ENCODE assay signal across 32 cellular contexts in genomic region chrX:44876767-44877166, GRCh38. TPM values are rescaled to one million over a fixed set of nuclear protein-coding genes. Genes with fewer than 3 reads are reported as not detected.
DNase-seq lines count a peak whose midpoint lies in the region; ATAC-seq, FAIRE-seq and TF ChIP-seq lines count a peak whose summit lies in the region.
"Had no signal": no experiment of that assay in that cellular context is flagged by ENCODE, and none has a peak within 500 bp of the region (broad histone marks: within the 10 kb centered on the region; RNA-seq: fewer than 3 reads in every experiment).

No MANE protein-coding gene starts in this region.

- no peak overlapping the region for H3K27ac ChIP-seq in pancreas
- H3K27ac ChIP-seq in esophagus muscularis mucosa (replicated peaks in 1 of 4) = no peak overlapping the region
- no peak overlapping the region for H3K27ac ChIP-seq in dorsolateral prefrontal cortex
- H3K27ac ChIP-seq: HL-60, parathyroid adenoma, right atrium auricular region had no signal

- FAIRE-seq in pancreas (lab: Jason Lieb, UNC) = peak; percentile 83

- H3K9me3 Mint-ChIP-seq in activated CD4-positive, alpha-beta T cell treated with anti-CD3 and anti-CD28 coated beads, Interleukin-2, amount 10 ng/mL, durations not matched to agents 7 days and 5 days = no peaks in the 10 kb centered on the region
- peaks cover 0 to 13% (median 7%) of the 10 kb centered on the region in 5 experiments for H3K9me3 Mint-ChIP-seq in brain
- H3K9me3 Mint-ChIP-seq: activated CD4-positive, alpha-beta memory T cell treated with anti-CD3 and anti-CD28 coated beads for 36 hours; activated T-helper 1 cell treated with anti-CD3 and anti-CD28 coated beads, Interleukin-12 subunit alpha, Interleukin-12 subunit beta, Interleukin-2, Interleukin-4 antibody, amounts not matched to agents 30 ng/mL and 10 ng/mL and 1 ng/mL, durations not matched to agents 14 hours and 24 hours and 36 hours had no signal

- H3K27me3 ChIP-seq in pancreas (no peaks in the 10 kb centered on the region), esophagus muscularis mucosa (no peaks in the 10 kb centered on the region), dorsolateral prefrontal cortex (no peaks in the 10 kb centered on the region)
- H3K27me3 ChIP-seq: right atrium auricular region, tibial nerve had no signal

- DNase-seq in activated CD4-positive, alpha-beta T cell treated with anti-CD3 and anti-CD28 coated beads, Interleukin-2, amount 10 ng/mL, durations not matched to agents 7 days and 5 days = no peak
- no peak for DNase-seq in activated CD4-positive, alpha-beta T cell treated with anti-CD3 and anti-CD28 coated beads for 4 hours
- DNase-seq in LNCaP clone FGC (ENCODE audit: low read depth) (no peak), pancreas (no peak), esophagus muscularis mucosa (ENCODE audit: extremely low spot score) (no peak), HuH-7.5 (ENCODE audit: low spot score) (no peak), dorsolateral prefrontal cortex (no peak)
- DNase-seq: 8988T; activated CD4-positive, alpha-beta memory T cell treated with anti-CD3 and anti-CD28 coated beads for 36 hours; activated CD4-positive, CD25-positive, alpha-beta regulatory T cell; activated CD8-positive, alpha-beta memory T cell treated with anti-CD3 and anti-CD28 coated beads, Interleukin-2, amount 50 U/mL, for 4 hours; AML-193; DMS53; GOT3; left ventricle myocardium superior; NCI-H1694 treated with DMSO at 0.1 percent for 48 hours; NCI-H2171; NCI-H510A treated with DMSO at 0.1 percent for 48 hours; SHP77; stimulated activated CD4-positive, alpha-beta T cell treated with anti-CD3 and anti-CD28 coated beads, Interleukin-1b, Interleukin-23, amount 100 ng/mL, for 48 hours had no signal

- H3K27ac Mint-ChIP-seq in activated CD4-positive, alpha-beta T cell treated with anti-CD3 and anti-CD28 coated beads, Interleukin-2, amount 10 ng/mL, durations not matched to agents 7 days and 5 days = no peak overlapping the region
- peak overlapping the region in 2 of 5 experiments; percentile 67 to 97 for H3K27ac Mint-ChIP-seq in brain
- H3K27ac Mint-ChIP-seq: activated T-helper 1 cell treated with anti-CD3 and anti-CD28 coated beads, Interleukin-12 subunit alpha, Interleukin-12 subunit beta, Interleukin-2, Interleukin-4 antibody, amounts not matched to agents 30 ng/mL and 10 ng/mL and 1 ng/mL, durations not matched to agents 14 hours and 24 hours and 36 hours; mesothelial cell of epicardium had no signal

- H3K9me3 ChIP-seq in pancreas = no peaks in the 10 kb centered on the region
- no peaks in the 10 kb centered on the region for H3K9me3 ChIP-seq in esophagus muscularis mucosa
- H3K9me3 ChIP-seq: right atrium auricular region, tibial nerve had no signal

- POLR2A ChIA-PET in activated CD4-positive, alpha-beta T cell treated with anti-CD3 and anti-CD28 coated beads, Interleukin-2, amount 10 ng/mL, durations not matched to agents 7 days and 5 days (lab: Charles Lee) = no interaction called here

- TF ChIP-seq CTCF in LNCaP clone FGC (IDR thresholded peaks at IDR 0.05; ENCODE audit: control insufficient read depth, extremely low read depth, insufficient read depth) (no peak), brain (conservative IDR thresholded peaks at IDR 0.05) (no peak), pancreas (IDR thresholded peaks at IDR 0.05) (no peak), esophagus muscularis mucosa (IDR thresholded peaks at IDR 0.05) (no peak), dorsolateral prefrontal cortex (IDR thresholded peaks at IDR 0.05 in 54 of 56, conservative IDR thresholded peaks at IDR 0.05 in 2 of 56; ENCODE audit: low read depth in 1 of 56, partially characterized antibody in 56 of 56) (no peak)

- ATAC-seq in pancreas = no peak
- ATAC-seq: left ventricle myocardium superior had no signal

- H3K36me3 Mint-ChIP-seq in activated CD4-positive, alpha-beta T cell treated with anti-CD3 and anti-CD28 coated beads, Interleukin-2, amount 10 ng/mL, durations not matched to agents 7 days and 5 days (ENCODE audit: low read depth) = peaks cover 9% of the 10 kb centered on the region
- H3K36me3 Mint-ChIP-seq in brain = peaks cover 29% of the 10 kb centered on the region

- H3K4me1 Mint-ChIP-seq in activated CD4-positive, alpha-beta T cell treated with anti-CD3 and anti-CD28 coated beads, Interleukin-2, amount 10 ng/mL, durations not matched to agents 7 days and 5 days = peaks cover 12% of the 10 kb centered on the region
- H3K4me1 Mint-ChIP-seq in brain = peaks cover 20% of the 10 kb centered on the region

- peak overlapping the region; percentile 25 for H3K4me3 Mint-ChIP-seq in activated CD4-positive, alpha-beta T cell treated with anti-CD3 and anti-CD28 coated beads, Interleukin-2, amount 10 ng/mL, durations not matched to agents 7 days and 5 days
- peak overlapping the region; percentile 33 to 99 (median 97) for H3K4me3 Mint-ChIP-seq in brain

- TF ChIP-seq EP300 in esophagus muscularis mucosa (IDR thresholded peaks at IDR 0.05) = no peak

- TF ChIP-seq POLR2A in esophagus muscularis mucosa (IDR thresholded peaks at IDR 0.05; ENCODE audit: low read depth) = no peak

- H3K4me3 ChIP-seq in LNCaP clone FGC (ENCODE audit: low read depth, low read length) (peak overlapping the region; percentile 83), pancreas (no peak overlapping the region), esophagus muscularis mucosa (no peak overlapping the region), dorsolateral prefrontal cortex (peak overlapping the region in 6 of 59 donors; percentile 2 to 98 (median 88))

- CTCF ChIA-PET in activated CD4-positive, alpha-beta T cell treated with anti-CD3 and anti-CD28 coated beads, Interleukin-2, amount 10 ng/mL, durations not matched to agents 7 days and 5 days (lab: Charles Lee) = interaction anchor here (0.9 kb wide), 1 partner anchor 8 kb away, joined by 3 read pairs; no protein-coding TSS in a partner anchor

- intact Hi-C loops in pancreas (cut with DNase I) (no loop called here), esophagus muscularis mucosa (cut with DNase I) (loop anchor here (10.0 kb wide), 2 partner anchors 332 to 628 kb away; partner anchors contain the start of gene FUNDC1), dorsolateral prefrontal cortex (cut with DNase I) (no loop called here)

- H3K27me3 Mint-ChIP-seq in activated CD4-positive, alpha-beta T cell treated with anti-CD3 and anti-CD28 coated beads, Interleukin-2, amount 10 ng/mL, durations not matched to agents 7 days and 5 days = no peaks in the 10 kb centered on the region
- peaks cover 8% of the 10 kb centered on the region for H3K27me3 Mint-ChIP-seq in brain
- H3K27me3 Mint-ChIP-seq: activated CD4-positive, alpha-beta memory T cell treated with anti-CD3 and anti-CD28 coated beads for 36 hours had no signal

- 85 to 92% methylated on average over 19 of the region's 19 CpGs for WGBS in pancreas, 2 donors
- WGBS in esophagus muscularis mucosa = 85% methylated on average over 19 of the region's 19 CpGs

- H3K4me1 ChIP-seq in pancreas (peaks cover 0 to 19% (median 14%) of the 10 kb centered on the region in 3 donors), esophagus muscularis mucosa (peaks cover 23 to 58% (median 32%) of the 10 kb centered on the region in 4 donors)
- H3K4me1 ChIP-seq: parathyroid adenoma had no signal

- H3K36me3 ChIP-seq in pancreas (no peaks in the 10 kb centered on the region), esophagus muscularis mucosa (no peaks in the 10 kb centered on the region)
- H3K36me3 ChIP-seq: right atrium auricular region, tibial nerve had no signal

RNA-seq across cellular contexts. Expression of gene KDM6A, which starts 3.8 kb away (rescaled TPM):
- total RNA-seq in activated CD4-positive, alpha-beta T cell treated with anti-CD3 and anti-CD28 coated beads, Interleukin-2, amount 10 ng/mL, durations not matched to agents 7 days and 5 days = 10 to 100 TPM; 26.6 to 27.6 TPM
- 9.1 TPM for polyA plus RNA-seq in brain (ENCODE audit: insufficient read depth, low read depth, low replicate concordance)
- total RNA-seq in pancreas = 10 to 100 TPM in 5 of 6 donors, 1 to 10 TPM in 1; 8.7 to 27.5 (median 16.3) TPM
- polyA plus RNA-seq in pancreas = 10 to 100 TPM in 1 of 2 donors, 1 to 10 TPM in 1; 5.5 to 16.9 TPM
- total RNA-seq in esophagus muscularis mucosa = 10 to 100 TPM; 14.4 to 24.1 (median 23.2) TPM
- 10 to 100 TPM; 18.4 to 72.2 (median 34.4) TPM for total RNA-seq in dorsolateral prefrontal cortex

RNA-seq across cellular contexts. Expression of gene DUSP21, which starts 32.9 kb away (rescaled TPM):
- total RNA-seq in activated CD4-positive, alpha-beta T cell treated with anti-CD3 and anti-CD28 coated beads, Interleukin-2, amount 10 ng/mL, durations not matched to agents 7 days and 5 days = not detected
- not detected for polyA plus RNA-seq in brain (ENCODE audit: insufficient read depth, low read depth, low replicate concordance)
- not detected for total RNA-seq in pancreas
- polyA plus RNA-seq in pancreas = not detected
- not detected for total RNA-seq in esophagus muscularis mucosa
- not detected for total RNA-seq in dorsolateral prefrontal cortex
- total RNA-seq: activated CD4-positive, alpha-beta memory T cell treated with anti-CD3 and anti-CD28 coated beads for 36 hours; activated T-helper 1 cell treated with anti-CD3 and anti-CD28 coated beads, Interleukin-12 subunit alpha, Interleukin-12 subunit beta, Interleukin-2, Interleukin-4 antibody, amounts not matched to agents 30 ng/mL and 10 ng/mL and 1 ng/mL, durations not matched to agents 14 hours and 24 hours and 36 hours; dermis microvascular lymphatic vessel endothelial cell; fibroblast of lung; left ventricle myocardium superior; LHCN-M2; mesothelial cell of epicardium; right atrium auricular region; smooth muscle cell; tibial nerve had no signal
- polyA plus RNA-seq: fibroblast of lung, neural cell, smooth muscle cell had no signal
